ENCODE assay signal across 19 cellular contexts in the genomic region with DNA sequence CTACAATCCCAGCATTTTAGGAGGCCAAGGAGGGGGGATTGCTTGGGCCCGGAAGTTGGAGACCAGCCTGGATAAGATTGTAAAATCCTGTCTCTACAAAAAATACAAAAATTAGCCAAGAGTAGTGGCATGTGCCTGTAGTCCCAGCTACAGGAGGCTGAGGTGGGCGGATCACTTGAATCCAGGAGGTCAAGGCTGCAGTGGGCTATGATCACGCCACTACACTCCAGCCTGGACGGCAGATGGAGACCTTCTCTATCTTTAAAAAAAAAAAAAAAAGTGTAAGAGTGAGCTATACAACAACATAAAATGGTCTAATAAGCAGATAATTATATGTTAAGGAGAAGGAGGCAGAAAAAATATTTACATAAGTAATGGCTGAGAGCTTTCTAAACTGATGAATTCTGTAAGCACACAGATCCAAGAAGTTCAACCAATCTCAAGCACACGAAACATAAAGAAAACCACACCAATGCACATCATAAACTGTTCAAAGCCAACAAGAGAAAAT.
"Had no signal": no experiment of that assay in that cellular context is flagged by ENCODE, and none has a peak within 500 bp of the region (broad histone marks: within the 10 kb centered on the region; RNA-seq: fewer than 3 reads in every experiment).

No MANE protein-coding gene starts in this region.

- H3K9me3 Mint-ChIP-seq: endodermal cell, immature natural killer cell had no signal

- DNase-seq: colonic mucosa; dermis blood vessel endothelial cell; endodermal cell; erythroblast; foreskin keratinocyte; immature natural killer cell; left cardiac atrium; mesendoderm; naive thymus-derived CD4-positive, alpha-beta T cell; posterior cingulate gyrus; small intestine; stimulated activated CD4-positive, alpha-beta T cell treated with anti-CD3 and anti-CD28 coated beads, Interleukin-12 subunit alpha, Interleukin-12 subunit beta, amount 100 ng/mL, for 4 hours; stimulated activated naive CD4-positive, alpha-beta T cell; stomach; substantia nigra; transverse colon had no signal

- H3K27me3 ChIP-seq: colonic mucosa, foreskin keratinocyte, neutrophil, right atrium auricular region, stomach, transverse colon had no signal

- H3K27ac Mint-ChIP-seq: endodermal cell; immature natural killer cell; naive thymus-derived CD4-positive, alpha-beta T cell had no signal

- H3K27ac ChIP-seq: colonic mucosa, foreskin keratinocyte, neutrophil, right atrium auricular region, stomach, thoracic aorta, transverse colon had no signal

- H3K36me3 Mint-ChIP-seq: immature natural killer cell; naive thymus-derived CD4-positive, alpha-beta T cell had no signal

- H3K36me3 ChIP-seq: colonic mucosa, neutrophil, right atrium auricular region, stomach, thoracic aorta, transverse colon had no signal

- H3K4me1 ChIP-seq: colonic mucosa, foreskin keratinocyte, right atrium auricular region, stomach, transverse colon had no signal

- H3K4me1 Mint-ChIP-seq: endodermal cell; immature natural killer cell; naive thymus-derived CD4-positive, alpha-beta T cell had no signal

- ATAC-seq: foreskin keratinocyte; left cardiac atrium; naive thymus-derived CD4-positive, alpha-beta T cell had no signal

- H3K4me3 ChIP-seq: colonic mucosa, right atrium auricular region, stomach, thoracic aorta, transverse colon had no signal

- H3K4me3 Mint-ChIP-seq: endodermal cell; immature natural killer cell; naive thymus-derived CD4-positive, alpha-beta T cell had no signal

- H3K9me3 ChIP-seq: colonic mucosa, neutrophil, right atrium auricular region, stomach, thoracic aorta, transverse colon had no signal
